Comparison of ENCODE assay signal across 6 cellular contexts in genomic region chr22:19143967-19144400, GRCh38. TPM values are rescaled to one million over a fixed set of nuclear protein-coding genes. Genes with fewer than 3 reads are reported as not detected.
DNase-seq lines count a peak whose midpoint lies in the region; ATAC-seq and TF ChIP-seq lines count a peak whose summit lies in the region.

No MANE protein-coding gene starts in this region.

- ATAC-seq in GM21528 (IDR thresholded peaks at IDR 0.05; ENCODE audit: low FRiP score, unreplicated experiment): peak; percentile 9

- H3K9me3 ChIP-seq in iPS-18a (ENCODE audit: control insufficient read depth, low read depth, low read length) (no peaks in the 10 kb centered on the region), tibial nerve (no peaks in the 10 kb centered on the region)

- no peak for TF ChIP-seq POLR2A in tibial nerve (IDR thresholded peaks at IDR 0.05)

- H3K4me1 ChIP-seq in iPS-18a (ENCODE audit: control insufficient read depth, low read depth, low read length) (peaks cover under 1% of the 10 kb centered on the region), tibial nerve (peaks cover 0 to 14% (median 9%) of the 10 kb centered on the region in 4 donors)

- peak overlapping the region; percentile 77 for H3K27ac ChIP-seq in VCaP
- no peak overlapping the region for H3K27ac ChIP-seq in iPS-18a (ENCODE audit: low read length)
- H3K27ac ChIP-seq in tibial nerve: peak overlapping the region; percentile 37 to 92 (median 84)

- 2 to 3% methylated on average over 17 of the region's 17 CpGs for WGBS in tibial nerve, 2 donors

- TF ChIP-seq CTCF in VCaP (conservative IDR thresholded peaks at IDR 0.05) (no peak), tibial nerve (IDR thresholded peaks at IDR 0.05) (no peak)

- no peak for TF ChIP-seq EP300 in tibial nerve (IDR thresholded peaks at IDR 0.05)

- H3K4me3 ChIP-seq in iPS-18a (ENCODE audit: low read length): peak overlapping the region; percentile 83
- peak overlapping the region; percentile 45 to 71 (median 66) for H3K4me3 ChIP-seq in tibial nerve

- H3K27me3 ChIP-seq in iPS-18a (ENCODE audit: control insufficient read depth, insufficient read depth, low read length) (peaks cover 40% of the 10 kb centered on the region), tibial nerve (peaks cover 0 to 13% of the 10 kb centered on the region in 2 donors)

- DNase-seq in tibial nerve (ENCODE audit: low spot score in 2 of 2) (no peak), superior temporal gyrus (ENCODE audit: extremely low spot score) (no peak), NCI-H1436 (lab: John Stamatoyannopoulos, UW) (no peak)

- peak overlapping the region; percentile 65 for H3K9ac ChIP-seq in iPS-18a (ENCODE audit: low read length)

- H3K36me3 ChIP-seq in iPS-18a (ENCODE audit: control insufficient read depth, low read depth, low read length) (peaks cover 32% of the 10 kb centered on the region), tibial nerve (peaks cover 4 to 38% (median 17%) of the 10 kb centered on the region in 3 donors)

RNA-seq across cellular contexts. Expression of gene ESS2, which starts 0.5 kb away (rescaled TPM):
- total RNA-seq in tibial nerve: 10 to 100 TPM; 15.3 to 18.6 (median 16.4) TPM

RNA-seq across cellular contexts. Expression of gene GSC2, which starts 6.1 kb away (rescaled TPM):
- total RNA-seq in tibial nerve: not detected

RNA-seq across cellular contexts. Expression of gene TSSK2, which starts 12.9 kb away (rescaled TPM):
- under 1 TPM in 1 of 4 donors, not detected in 3; 0.30 TPM for total RNA-seq in tibial nerve

RNA-seq across cellular contexts. Expression of gene DGCR2, which starts 21.8 kb away (rescaled TPM):
- 10 to 100 TPM; 57.6 to 68.0 (median 58.9) TPM for total RNA-seq in tibial nerve

RNA-seq across cellular contexts. Expression of gene SLC25A1, which starts 34.6 kb away (rescaled TPM):
- 100 to 1,000 TPM in 1 of 4 donors, 10 to 100 TPM in 3; 46.9 to 100 (median 86.2) TPM for total RNA-seq in tibial nerve
